Comparison of ENCODE assay signal across 1 cellular context in genomic region chr19:5983367-5983955, GRCh38.
TF ChIP-seq lines count a peak whose summit lies in the region.

No MANE protein-coding gene starts in this region.

TF ChIP-seq in HepG2, 621 proteins besides CTCF, POLR2A, EP300 and RAD21 (continued from another document and continues in another):
- TF ChIP-seq RERE (CRISPR knock-in tag; IDR thresholded peaks at IDR 0.05; ENCODE audit: low read depth), result 0 out of 2 replicates have a peak, but pooled peaks have one; percentile 45
- 0 out of 2 replicates have a peak, but pooled peaks have one; percentile 19 for TF ChIP-seq ZNF619 (CRISPR knock-in tag; IDR thresholded peaks at IDR 0.05)
- TF ChIP-seq ZFAT (CRISPR knock-in tag; conservative IDR thresholded peaks at IDR 0.05), result no peak
- 0 out of 2 replicates have a peak, but pooled peaks have one; percentile 37 for TF ChIP-seq ZNF710 (CRISPR knock-in tag; IDR thresholded peaks at IDR 0.05; ENCODE audit: borderline replicate concordance)
- TF ChIP-seq BCL3 (CRISPR knock-in tag; IDR thresholded peaks at IDR 0.05), result 0 out of 2 replicates have a peak, but pooled peaks have one; percentile 32
- peak; percentile 57; the same call in 1 of the 2 replicates for TF ChIP-seq NR2C2 (CRISPR knock-in tag; IDR thresholded peaks at IDR 0.05; ENCODE audit: borderline replicate concordance)
- 0 out of 2 replicates have a peak, but pooled peaks have one; percentile 30 for TF ChIP-seq MAX (IDR thresholded peaks at IDR 0.05)
- TF ChIP-seq DZIP1 (CRISPR knock-in tag; IDR thresholded peaks at IDR 0.05), result no peak
- TF ChIP-seq HDAC1 (CRISPR knock-in tag; IDR thresholded peaks at IDR 0.05), result peak; percentile 21
- 0 out of 2 replicates have a peak, but pooled peaks have one; percentile 50 for TF ChIP-seq ZSCAN29 (CRISPR knock-in tag; conservative IDR thresholded peaks at IDR 0.05)
- TF ChIP-seq ZNF709 (CRISPR knock-in tag; IDR thresholded peaks at IDR 0.05), result no peak
- no peak for TF ChIP-seq IRF9 (CRISPR knock-in tag; IDR thresholded peaks at IDR 0.05; ENCODE audit: borderline replicate concordance)
- no peak for TF ChIP-seq ZNF354B (CRISPR knock-in tag; IDR thresholded peaks at IDR 0.05)
- peak; percentile 60 for TF ChIP-seq RXRB (CRISPR knock-in tag; IDR thresholded peaks at IDR 0.05; ENCODE audit: borderline replicate concordance)
- 0 out of 2 replicates have a peak, but pooled peaks have one; percentile 24 for TF ChIP-seq ELF1 (CRISPR knock-in tag; IDR thresholded peaks at IDR 0.05)
- no peak for TF ChIP-seq HMGXB3 (CRISPR knock-in tag; IDR thresholded peaks at IDR 0.05; ENCODE audit: borderline replicate concordance)
- TF ChIP-seq HDAC2 (CRISPR knock-in tag; IDR thresholded peaks at IDR 0.05), result peak; percentile 73
- TF ChIP-seq TEAD3 (CRISPR knock-in tag; optimal IDR thresholded peaks at IDR 0.05; ENCODE audit: borderline replicate concordance), result peak; percentile 12
- peak; percentile 22; the same call in 1 of the 2 replicates for TF ChIP-seq KDM5B (CRISPR knock-in tag; IDR thresholded peaks at IDR 0.05; ENCODE audit: borderline replicate concordance)
- peak; percentile 17; the same call in 1 of the 2 replicates for TF ChIP-seq ZNF12 (CRISPR knock-in tag; IDR thresholded peaks at IDR 0.05)
- TF ChIP-seq ZBTB4 (CRISPR knock-in tag; IDR thresholded peaks at IDR 0.05; ENCODE audit: borderline replicate concordance), result peak; percentile 14; the same call in 1 of the 2 replicates
- peak; percentile 89; the same call in 1 of the 2 replicates for TF ChIP-seq MEIS1 (CRISPR knock-in tag; IDR thresholded peaks at IDR 0.05; ENCODE audit: borderline replicate concordance)
- TF ChIP-seq TCF12 (IDR thresholded peaks at IDR 0.05), result no peak
- peak; percentile 72; the same call in 1 of the 2 replicates for TF ChIP-seq TCF12 (CRISPR knock-in tag; IDR thresholded peaks at IDR 0.05)
- TF ChIP-seq THRA (CRISPR knock-in tag; IDR thresholded peaks at IDR 0.05; ENCODE audit: borderline replicate concordance), result peak; percentile 52; the same call in 1 of the 2 replicates
- TF ChIP-seq ZNF256 (CRISPR knock-in tag; conservative IDR thresholded peaks at IDR 0.05), result no peak
